19 cellular contexts compared by ENCODE assay signal in the genomic region with DNA sequence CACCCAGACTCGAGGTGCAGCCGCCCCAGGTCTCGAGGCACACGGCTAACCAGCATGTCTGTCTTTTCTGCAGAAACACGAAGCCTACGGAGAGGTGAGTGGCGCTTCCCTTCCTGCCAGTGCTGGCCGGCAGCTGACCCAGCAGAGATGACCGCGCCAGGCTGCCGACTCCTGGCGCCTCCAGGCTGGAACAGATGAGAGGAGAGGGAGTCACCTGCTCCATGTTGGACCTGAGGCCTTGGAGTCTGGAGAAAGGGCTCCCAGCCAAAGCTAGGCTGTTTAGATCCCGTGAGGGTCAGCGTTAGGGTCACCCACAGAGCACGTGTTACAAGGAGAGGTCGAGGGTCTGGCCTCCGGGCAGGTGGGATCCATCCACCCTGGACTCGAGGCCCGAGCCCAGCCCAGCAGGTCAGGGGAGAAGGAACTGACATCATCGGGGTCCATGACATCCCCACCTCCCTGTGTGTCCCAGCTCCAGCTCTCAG. TPM values are rescaled to one million over a fixed set of nuclear protein-coding genes. Genes with fewer than 3 reads are reported as not detected.
DNase-seq lines count a peak whose midpoint lies in the region; ATAC-seq and TF ChIP-seq lines count a peak whose summit lies in the region.
"Had no signal": no experiment of that assay in that cellular context is flagged by ENCODE, and none has a peak within 500 bp of the region (broad histone marks: within the 10 kb centered on the region; RNA-seq: fewer than 3 reads in every experiment).

No MANE protein-coding gene starts in this region.

- no peaks in the 10 kb centered on the region for H3K27me3 ChIP-seq in neuronal stem cell (ENCODE audit: control insufficient read depth in 3 of 3, insufficient read depth in 3 of 3, low read depth in 1 of 3, low read length in 3 of 3)
- no peaks in the 10 kb centered on the region for H3K27me3 ChIP-seq in transverse colon
- H3K27me3 ChIP-seq in esophagus muscularis mucosa = no peaks in the 10 kb centered on the region
- H3K27me3 ChIP-seq: brain microvascular endothelial cell had no signal

- peaks cover 10% of the 10 kb centered on the region for H3K9me3 Mint-ChIP-seq in activated T-helper 2 cell treated with anti-CD3 and anti-CD28 coated beads, Interferon-gamma antibody, Interleukin-2, Interleukin-4, amounts not matched to agents 10 μg/mL and 5 μg/mL and 100 μg/mL, durations not matched to agents 14 hours and 24 hours and 36 hours

- peaks cover under 1% of the 10 kb centered on the region for H3K27me3 Mint-ChIP-seq in activated T-helper 2 cell treated with anti-CD3 and anti-CD28 coated beads, Interferon-gamma antibody, Interleukin-2, Interleukin-4, amounts not matched to agents 10 μg/mL and 5 μg/mL and 100 μg/mL, durations not matched to agents 14 hours and 24 hours and 36 hours (ENCODE audit: low read depth)

- H3K36me3 Mint-ChIP-seq in activated T-helper 2 cell treated with anti-CD3 and anti-CD28 coated beads, Interferon-gamma antibody, Interleukin-2, Interleukin-4, amounts not matched to agents 10 μg/mL and 5 μg/mL and 100 μg/mL, durations not matched to agents 14 hours and 24 hours and 36 hours (ENCODE audit: low read depth) = no peaks in the 10 kb centered on the region

- no peak overlapping the region for H3K27ac Mint-ChIP-seq in activated T-helper 2 cell treated with anti-CD3 and anti-CD28 coated beads, Interferon-gamma antibody, Interleukin-2, Interleukin-4, amounts not matched to agents 10 μg/mL and 5 μg/mL and 100 μg/mL, durations not matched to agents 14 hours and 24 hours and 36 hours
- H3K27ac Mint-ChIP-seq: activated naive CD4-positive, alpha-beta T cell treated with anti-CD3 and anti-CD28 coated beads, Interleukin-2, amount 50 U/mL, for 72 hours had no signal

- ATAC-seq in left cardiac atrium (no peak), Right ventricle myocardium superior (ENCODE audit: poor library complexity) (no peak), GM21526 (IDR thresholded peaks at IDR 0.05; ENCODE audit: low FRiP score, unreplicated experiment) (no peak), HG02870 (IDR thresholded peaks at IDR 0.05; ENCODE audit: unreplicated experiment) (no peak)
- ATAC-seq: activated naive CD4-positive, alpha-beta T cell treated with anti-CD3 and anti-CD28 coated beads, Interleukin-2, amount 50 U/mL, for 72 hours; esophagus mucosa had no signal

- TF ChIP-seq CTCF in transverse colon (IDR thresholded peaks at IDR 0.05) = no peak
- no peak for TF ChIP-seq CTCF in esophagus muscularis mucosa (IDR thresholded peaks at IDR 0.05)

- H2BK5ac ChIP-seq in neuronal stem cell (ENCODE audit: low read length) = no peak overlapping the region

- no peak overlapping the region for H2BK15ac ChIP-seq in neuronal stem cell (ENCODE audit: low read length)

- no peaks in the 10 kb centered on the region for H3K4me1 ChIP-seq in neuronal stem cell (ENCODE audit: control insufficient read depth in 2 of 2, insufficient read depth in 1 of 2, low read depth in 1 of 2, low read length in 2 of 2)
- H3K4me1 ChIP-seq in transverse colon = peaks cover 13 to 27% (median 18%) of the 10 kb centered on the region in 4 donors
- peaks cover 24 to 35% (median 32%) of the 10 kb centered on the region in 4 donors for H3K4me1 ChIP-seq in esophagus muscularis mucosa

- peaks cover 0 to 3% of the 10 kb centered on the region in 2 donors for H3K36me3 ChIP-seq in neuronal stem cell (replicated peaks in 1 of 2; ENCODE audit: control insufficient read depth in 2 of 2, insufficient read depth in 2 of 2, low read length in 2 of 2)
- peaks cover 0 to 38% (median 6%) of the 10 kb centered on the region in 4 donors for H3K36me3 ChIP-seq in transverse colon
- H3K36me3 ChIP-seq in esophagus muscularis mucosa = peaks cover 58 to 79% (median 66%) of the 10 kb centered on the region in 4 donors

- H3K9me3 ChIP-seq in neuronal stem cell (replicated peaks in 1 of 2; ENCODE audit: control insufficient read depth in 2 of 2, insufficient read depth in 1 of 2, low read depth in 1 of 2, low read length in 2 of 2) = peaks cover 2 to 5% of the 10 kb centered on the region in 2 donors
- peaks cover 0 to 4% of the 10 kb centered on the region in 2 donors for H3K9me3 ChIP-seq in transverse colon
- H3K9me3 ChIP-seq in esophagus muscularis mucosa = peaks cover 0 to 9% (median 0%) of the 10 kb centered on the region in 4 donors

- no peak overlapping the region for H2AFZ ChIP-seq in neuronal stem cell (ENCODE audit: low read length)

- no peak overlapping the region for H2BK120ac ChIP-seq in neuronal stem cell (ENCODE audit: low read depth, low read length)

- H3K4me1 Mint-ChIP-seq in activated T-helper 2 cell treated with anti-CD3 and anti-CD28 coated beads, Interferon-gamma antibody, Interleukin-2, Interleukin-4, amounts not matched to agents 10 μg/mL and 5 μg/mL and 100 μg/mL, durations not matched to agents 14 hours and 24 hours and 36 hours (ENCODE audit: low read depth) = no peaks in the 10 kb centered on the region

- H3K4ac ChIP-seq in neuronal stem cell (ENCODE audit: low read length) = no peak overlapping the region

- H2BK12ac ChIP-seq in neuronal stem cell (ENCODE audit: low read length) = no peak overlapping the region

- peak overlapping the region; percentile 43 for H3K23ac ChIP-seq in neuronal stem cell (ENCODE audit: low read depth, low read length, poor library complexity)

- no peak overlapping the region for H4K8ac ChIP-seq in neuronal stem cell (ENCODE audit: low read depth, low read length)

- H3K18ac ChIP-seq in neuronal stem cell (ENCODE audit: low read length) = peak overlapping the region; percentile 38

- no peak overlapping the region for H3K4me2 ChIP-seq in neuronal stem cell (ENCODE audit: insufficient read depth, low read length, poor library complexity, severe bottlenecking)

- H3K27ac ChIP-seq in neuronal stem cell (replicated peaks; ENCODE audit: low read length) = no peak overlapping the region
- H3K27ac ChIP-seq in transverse colon = no peak overlapping the region
- H3K27ac ChIP-seq in esophagus muscularis mucosa (replicated peaks in 1 of 4) = no peak overlapping the region
- H3K27ac ChIP-seq: brain microvascular endothelial cell, RWPE1 had no signal

- no peak overlapping the region for H3K4me3 Mint-ChIP-seq in activated T-helper 2 cell treated with anti-CD3 and anti-CD28 coated beads, Interferon-gamma antibody, Interleukin-2, Interleukin-4, amounts not matched to agents 10 μg/mL and 5 μg/mL and 100 μg/mL, durations not matched to agents 14 hours and 24 hours and 36 hours (ENCODE audit: low read depth)

- no peak overlapping the region for H4K91ac ChIP-seq in neuronal stem cell (ENCODE audit: low read depth, low read length, poor library complexity)

- intact Hi-C loops in left cardiac atrium (cut with DNase I) (no loop called here), Right ventricle myocardium superior (cut with DNase I) (no loop called here), transverse colon (cut with DNase I; ENCODE audit: low total_unique reads) (loop anchor here (5.0 kb wide), 1 partner anchor 140 kb away; no protein-coding TSS in a partner anchor), esophagus muscularis mucosa (cut with DNase I) (no loop called here)
- intact Hi-C loops in activated T-helper 2 cell treated with anti-CD3 and anti-CD28 coated beads, Interferon-gamma antibody, Interleukin-2, Interleukin-4, amounts not matched to agents 10 μg/mL and 5 μg/mL and 100 μg/mL, durations not matched to agents 14 hours and 24 hours and 36 hours (cut with micrococcal nuclease) = no loop called here

- H3K79me1 ChIP-seq in neuronal stem cell (ENCODE audit: low read depth, low read length) = peaks cover 6% of the 10 kb centered on the region

- DNase-seq in left cardiac atrium (peak; percentile 21), Right ventricle myocardium superior (no peak), neuronal stem cell (ENCODE audit: low spot score) (no peak), transverse colon (peak; percentile 6), esophagus muscularis mucosa (ENCODE audit: extremely low spot score) (no peak)
- DNase-seq in activated T-helper 2 cell treated with anti-CD3 and anti-CD28 coated beads, Interferon-gamma antibody, Interleukin-2, Interleukin-4, amounts not matched to agents 10 μg/mL and 5 μg/mL and 100 μg/mL, durations not matched to agents 14 hours and 24 hours and 36 hours (ENCODE audit: low spot score) = peak; percentile 3
- DNase-seq: brain microvascular endothelial cell, mesenchymal stem cell, NCI-H2227 treated with DMSO at 0.1 percent for 48 hours, substantia nigra, SW 1271 had no signal

- no peak overlapping the region for H2AK5ac ChIP-seq in neuronal stem cell (ENCODE audit: low read depth, low read length)

- no CpG with 5 or more reads among the region's 20 CpGs for WGBS in neuronal stem cell (ENCODE audit: extremely low coverage in 2 of 2, insufficient read length in 2 of 2, insufficient replicate concordance in 1 of 2), 2 donors
- 93% methylated on average over 20 of the region's 20 CpGs; no CpG with 5 or more reads in 1 of the 2 donors for WGBS in transverse colon (ENCODE audit: low coverage in 1 of 2), 2 donors
- 77% methylated on average over 11 of the region's 20 CpGs for WGBS in esophagus muscularis mucosa

- no peak overlapping the region for H3K9ac ChIP-seq in neuronal stem cell (ENCODE audit: low read depth, low read length, poor library complexity)

- H3K4me3 ChIP-seq in neuronal stem cell (ENCODE audit: low read length in 2 of 2) (no peak overlapping the region), transverse colon (no peak overlapping the region), esophagus muscularis mucosa (no peak overlapping the region)

- H3K14ac ChIP-seq in neuronal stem cell (ENCODE audit: low read length) = no peak overlapping the region

- TF ChIP-seq POLR2A in transverse colon (IDR thresholded peaks at IDR 0.05) (no peak), esophagus muscularis mucosa (IDR thresholded peaks at IDR 0.05; ENCODE audit: low read depth) (no peak)

- no peak for TF ChIP-seq EP300 in transverse colon (IDR thresholded peaks at IDR 0.05; ENCODE audit: low read depth)
- TF ChIP-seq EP300 in esophagus muscularis mucosa (IDR thresholded peaks at IDR 0.05) = no peak

- in situ Hi-C loops in transverse colon (cut with MboI; ENCODE audit: low pct_ligation_motif_present in 1 of 4, low pct_unique_long_range_greater_than_20kb in 1 of 4, low sequenced_read_pairs in 3 of 4) = loop anchor here in 1 of 4 donors (25.0 kb wide), 1 partner anchor 150 kb away; no protein-coding TSS in a partner anchor

RNA-seq across cellular contexts. Expression of a gene that starts 14.9 kb away (rescaled TPM):
- total RNA-seq in left cardiac atrium = 100 to 1,000 TPM; 330 to 350 TPM
- total RNA-seq in Right ventricle myocardium superior = 191 TPM
- total RNA-seq in activated T-helper 2 cell treated with anti-CD3 and anti-CD28 coated beads, Interferon-gamma antibody, Interleukin-2, Interleukin-4, amounts not matched to agents 10 μg/mL and 5 μg/mL and 100 μg/mL, durations not matched to agents 14 hours and 24 hours and 36 hours = 2.2 TPM in 2 replicates
- polyA plus RNA-seq in neuronal stem cell (2013, experiment 1 of 2) = 19.3 TPM
- polyA plus RNA-seq in neuronal stem cell (2013, experiment 2 of 2) = 19.1 TPM
- total RNA-seq in transverse colon = 100 to 1,000 TPM; 172 to 550 (median 346) TPM
- 1,000 to 10,000 TPM in 2 of 4 donors, 100 to 1,000 TPM in 2; 942 to 1,525 (median 1,202) TPM for total RNA-seq in esophagus muscularis mucosa
- polyA plus RNA-seq: neural cell had no signal

RNA-seq across cellular contexts. Expression of a gene that starts 42.6 kb away (rescaled TPM):
- 1 to 10 TPM in 1 of 2 donors, under 1 TPM in 1; 0.68 to 1.6 TPM for total RNA-seq in left cardiac atrium
- 1.9 TPM for total RNA-seq in Right ventricle myocardium superior
- total RNA-seq in activated T-helper 2 cell treated with anti-CD3 and anti-CD28 coated beads, Interferon-gamma antibody, Interleukin-2, Interleukin-4, amounts not matched to agents 10 μg/mL and 5 μg/mL and 100 μg/mL, durations not matched to agents 14 hours and 24 hours and 36 hours = 0.14 and 0.23 TPM in 2 replicates
- polyA plus RNA-seq in neuronal stem cell (2013, experiment 1 of 2) = 2.1 TPM
- polyA plus RNA-seq in neuronal stem cell (2013, experiment 2 of 2) = 2.0 TPM
- total RNA-seq in transverse colon = not detected
- total RNA-seq in esophagus muscularis mucosa = 1 to 10 TPM in 2 of 4 donors, under 1 TPM in 1, not detected in 1; 0.26 to 2.5 (median 1.2) TPM
- total RNA-seq: dermis microvascular lymphatic vessel endothelial cell, M059J had no signal

Comparison
In these comparisons a context has a peak if more than half of its experiments do, and no peak if none do; other contexts are left out.
1. DNase-seq: peak in left cardiac atrium (single experiment), activated T-helper 2 cell treated with anti-CD3 and anti-CD28 coated beads, Interferon-gamma antibody, Interleukin-2, Interleukin-4, amounts not matched to agents 10 μg/mL and 5 μg/mL and 100 μg/mL, durations not matched to agents 14 hours and 24 hours and 36 hours (single experiment) and transverse colon (single experiment); none in Right ventricle myocardium superior (single experiment), neuronal stem cell (single experiment) and esophagus muscularis mucosa (single experiment).
2. RNA of a gene that starts 14.9 kb away (total RNA-seq): 942 to 1,525 TPM in esophagus muscularis mucosa, 172 to 550 TPM in transverse colon, 330 to 350 TPM in left cardiac atrium and 191 TPM in Right ventricle myocardium superior (single experiment); 2.2 TPM in activated T-helper 2 cell treated with anti-CD3 and anti-CD28 coated beads, Interferon-gamma antibody, Interleukin-2, Interleukin-4, amounts not matched to agents 10 μg/mL and 5 μg/mL and 100 μg/mL, durations not matched to agents 14 hours and 24 hours and 36 hours; every median in the first group is over 10 times any median in the second.